ENCODE assay signal across 8 cellular contexts in the genomic region with DNA sequence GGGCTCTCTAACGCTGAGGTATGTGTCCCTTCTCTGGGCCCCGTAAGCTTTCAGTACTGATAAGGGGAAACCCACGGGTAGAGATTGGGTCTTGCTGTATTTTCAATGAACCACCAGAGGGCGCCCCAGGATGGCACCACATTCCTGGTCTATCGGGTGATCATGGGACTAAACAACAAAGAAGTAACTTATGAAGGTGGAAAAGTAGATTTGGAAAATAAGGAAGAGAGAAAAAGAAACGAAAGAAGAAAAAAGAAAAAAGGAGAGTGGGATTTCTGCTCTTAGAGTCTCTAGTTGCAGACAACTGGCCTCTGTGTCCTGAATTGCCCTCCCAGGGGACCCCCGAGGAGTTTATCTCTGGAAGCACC.
DNase-seq lines count a peak whose midpoint lies in the region; ATAC-seq and TF ChIP-seq lines count a peak whose summit lies in the region.

No MANE protein-coding gene starts in this region.

- peaks cover 0 to 9% (median 0%) of the 10 kb centered on the region in 3 donors for H3K36me3 ChIP-seq in Peyer's patch
- peaks cover under 1% of the 10 kb centered on the region for H3K36me3 ChIP-seq in neuron (ENCODE audit: insufficient read depth, low read length)

- peak overlapping the region in 1 of 4 donors; percentile 9 for H3K4me3 ChIP-seq in Peyer's patch
- H3K4me3 ChIP-seq in fibroblast of the aortic adventitia (ENCODE audit: low read depth, low read length): no peak overlapping the region
- H3K4me3 ChIP-seq in neuron (ENCODE audit: low read length): peak overlapping the region; percentile 1

- H3K27ac ChIP-seq in Peyer's patch (peak overlapping the region in 1 of 4 donors; percentile 55), temporal lobe (ENCODE audit: low read depth, low read length) (peak overlapping the region; percentile 60)

- DNase-seq in ELF-1 (ENCODE audit: low read depth, low spot score) (peak; percentile 95), Peyer's patch (peak; percentile 71 to 92 (median 78)), activated T-helper 1 cell treated with Interleukin-2 at 50 U/mL for 16 hours (ENCODE audit: low read depth) (peak; percentile 61), fibroblast of the aortic adventitia (ENCODE audit: low read depth) (peak; percentile 87)

- TF ChIP-seq EP300 in Ishikawa (IDR thresholded peaks at IDR 0.05; ENCODE audit: borderline replicate concordance): no peak

- peak; percentile 91 for ATAC-seq in GM21723 (IDR thresholded peaks at IDR 0.05; ENCODE audit: unreplicated experiment)

- no peak for TF ChIP-seq POLR2A in Peyer's patch (IDR thresholded peaks at IDR 0.05)

- TF ChIP-seq CTCF in Peyer's patch (IDR thresholded peaks at IDR 0.05): peak; percentile 81 to 94 (median 91)
- TF ChIP-seq CTCF in fibroblast of the aortic adventitia (IDR thresholded peaks at IDR 0.05; ENCODE audit: insufficient read depth, low read length): peak; percentile 87

- H3K27me3 ChIP-seq in Peyer's patch (no peaks in the 10 kb centered on the region), neuron (ENCODE audit: insufficient read depth, low read length) (no peaks in the 10 kb centered on the region)

- no peak overlapping the region for H2AFZ ChIP-seq in neuron (ENCODE audit: low read depth, low read length)

- TF ChIP-seq RAD21 in Ishikawa (IDR thresholded peaks at IDR 0.05; ENCODE audit: low read depth): peak; percentile 81

- H3K4me1 ChIP-seq in Peyer's patch (peaks cover 0 to 23% (median 5%) of the 10 kb centered on the region in 4 donors), neuron (ENCODE audit: insufficient read depth, low read length) (peaks cover 10% of the 10 kb centered on the region)

- H3K9me3 ChIP-seq in Peyer's patch (no peaks in the 10 kb centered on the region), neuron (ENCODE audit: low read length) (peaks cover under 1% of the 10 kb centered on the region)

TF ChIP-seq in Ishikawa, 13 proteins besides CTCF, POLR2A, EP300 and RAD21:
- TF ChIP-seq, protein P1, sequence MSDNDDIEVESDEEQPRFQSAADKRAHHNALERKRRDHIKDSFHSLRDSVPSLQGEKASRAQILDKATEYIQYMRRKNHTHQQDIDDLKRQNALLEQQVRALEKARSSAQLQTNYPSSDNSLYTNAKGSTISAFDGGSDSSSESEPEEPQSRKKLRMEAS (IDR thresholded peaks at IDR 0.05): no peak
- TF ChIP-seq TEAD4 (IDR thresholded peaks at IDR 0.05): peak; percentile 62; the same call in 1 of the 2 replicates
TF ChIP-seq in Ishikawa: peak in this region for 1.
